In genomic region chrX:53441531-53442321, GRCh38 we compare ENCODE assay signal across 8 cellular contexts. TPM values are rescaled to one million over a fixed set of nuclear protein-coding genes. Genes with fewer than 3 reads are reported as not detected.
DNase-seq lines count a peak whose midpoint lies in the region; ATAC-seq and TF ChIP-seq lines count a peak whose summit lies in the region.

No MANE protein-coding gene starts in this region.

- no peaks in the 10 kb centered on the region for H3K79me1 ChIP-seq in IMR-90 (ENCODE audit: low read depth in 1 of 2, low read length in 2 of 2)

- intact Hi-C loops in IMR-90 (cut with micrococcal nuclease), result no loop called here
- intact Hi-C loops in PC-3 (cut with micrococcal nuclease), result loop anchor here (2.0 kb wide), 1 partner anchor 19 kb away; the partner anchor contains the start of genes RIBC1 and SMC1A
- intact Hi-C loops in natural killer cell (cut with micrococcal nuclease), result no loop called here

- no peaks in the 10 kb centered on the region for H3K9me2 ChIP-seq in PC-3 (replicated peaks; ENCODE audit: low read length)

- POLR2A ChIA-PET in IMR-90 (lab: Charles Lee; ENCODE audit: unreplicated experiment) (no interaction called here), PC-3 (lab: Charles Lee; ENCODE audit: unreplicated experiment) (interaction anchor here (0.7 kb wide), 1 partner anchor 19 kb away, joined by 3 read pairs; the partner anchor contains the start of gene RIBC1)

- dilution Hi-C loops in IMR-90 (cut with HindIII; ENCODE audit: low sequenced_read_pairs, unreplicated experiment), result no loop called here

- H3K36me3 Mint-ChIP-seq in CD4-positive, CD25-positive, alpha-beta regulatory T cell, result no peaks in the 10 kb centered on the region
- H3K36me3 Mint-ChIP-seq in natural killer cell, result no peaks in the 10 kb centered on the region

- H3K79me2 ChIP-seq in PC-3 (ENCODE audit: low read length), result no peaks in the 10 kb centered on the region
- no peaks in the 10 kb centered on the region for H3K79me2 ChIP-seq in fibroblast of lung (ENCODE audit: control insufficient read depth, insufficient read depth, low read length)

- H3K27me3 Mint-ChIP-seq in CD4-positive, CD25-positive, alpha-beta regulatory T cell, result no peaks in the 10 kb centered on the region
- H3K27me3 Mint-ChIP-seq in natural killer cell (ENCODE audit: low read depth in 2 of 2), result peaks cover 8 to 31% of the 10 kb centered on the region in 2 donors

- H3K27ac Mint-ChIP-seq in CD4-positive, CD25-positive, alpha-beta regulatory T cell, result peak overlapping the region in 2 of 3 donors; percentile 15 to 26
- peak overlapping the region in 1 of 2 donors; percentile 77 for H3K27ac Mint-ChIP-seq in natural killer cell

- H3K23ac ChIP-seq in IMR-90 (ENCODE audit: low read depth, low read length), result 0 out of 2 replicates have a peak overlapping the region, but pooled peaks have one; percentile 23

- peak overlapping the region; percentile 89 for H2AFZ ChIP-seq in IMR-90 (replicated peaks; ENCODE audit: low read length, poor library complexity)
- H2AFZ ChIP-seq in PC-3 (ENCODE audit: low read length), result peak overlapping the region; percentile 92
- H2AFZ ChIP-seq in fibroblast of lung (ENCODE audit: low read length), result peak overlapping the region; percentile 26

- peak overlapping the region; percentile 30 for H3K18ac ChIP-seq in IMR-90 (ENCODE audit: low read depth, low read length)

- 0 out of 2 replicates have a peak overlapping the region, but pooled peaks have one; percentile 44 for H3K56ac ChIP-seq in IMR-90 (ENCODE audit: extremely low read depth, insufficient read depth, low read length)

- no peaks in the 10 kb centered on the region for H4K20me1 ChIP-seq in IMR-90 (ENCODE audit: insufficient read depth, low read length)
- H4K20me1 ChIP-seq in PC-3 (ENCODE audit: low read length), result no peaks in the 10 kb centered on the region
- H4K20me1 ChIP-seq in fibroblast of lung (ENCODE audit: control insufficient read depth, extremely low read depth, insufficient read depth, low read length), result no peaks in the 10 kb centered on the region

- H3K36me3 ChIP-seq in CD4-positive, CD25-positive, alpha-beta regulatory T cell (ENCODE audit: control insufficient read depth, insufficient read depth, low read length), result no peaks in the 10 kb centered on the region
- H3K36me3 ChIP-seq in IMR-90 (ENCODE audit: control insufficient read depth, insufficient read depth, low read length) (no peaks in the 10 kb centered on the region), PC-3 (ENCODE audit: low read depth, low read length) (no peaks in the 10 kb centered on the region), fibroblast of lung (ENCODE audit: control insufficient read depth, insufficient read depth, low read length) (no peaks in the 10 kb centered on the region)

- BruUV-seq in IMR-90 (replicated peaks; lab: Mats Ljungman, UMichigan), result no TSS peak
- BruUV-seq in PC-3 (replicated peaks; lab: Mats Ljungman, UMichigan), result TSS peak; percentile 78

- peak; percentile 72 to 75 for ATAC-seq in CD4-positive, CD25-positive, alpha-beta regulatory T cell (ENCODE audit: low read depth in 2 of 2)
- ATAC-seq in GM21381 (IDR thresholded peaks at IDR 0.05; ENCODE audit: unreplicated experiment), result peak; percentile 63
- ATAC-seq in IMR-90 (ENCODE audit: low read depth), result peak; percentile 60
- ATAC-seq in PC-3, result peak; percentile 66
- peak; percentile 73 to 80 (median 73) for ATAC-seq in natural killer cell

- 0 out of 2 replicates have a peak overlapping the region, but pooled peaks have one; percentile 40 for H3K14ac ChIP-seq in IMR-90 (replicated peaks; ENCODE audit: low read depth, low read length)

- H3K4me2 ChIP-seq in IMR-90 (ENCODE audit: low read depth, low read length), result peak overlapping the region; percentile 73
- H3K4me2 ChIP-seq in PC-3 (ENCODE audit: low read length), result peak overlapping the region; percentile 97
- peak overlapping the region; percentile 85 for H3K4me2 ChIP-seq in fibroblast of lung (ENCODE audit: extremely low read depth, insufficient read depth, low read length)

- TF ChIP-seq RAD21 in IMR-90 (IDR thresholded peaks at IDR 0.05; ENCODE audit: low read length), result no peak

- H2BK120ac ChIP-seq in IMR-90 (ENCODE audit: low read depth, low read length), result peak overlapping the region; percentile 71

- H3F3A ChIP-seq in PC-3 (ENCODE audit: low read length, unreplicated experiment), result no peaks in the 10 kb centered on the region

- peak overlapping the region; percentile 83 to 93; a peak in 3 of 4 replicates for H4K8ac ChIP-seq in IMR-90 (ENCODE audit: low read depth in 2 of 2, low read length in 2 of 2)

- H3K4me3 ChIP-seq in CD4-positive, CD25-positive, alpha-beta regulatory T cell (ENCODE audit: low read depth, low read length), result peak overlapping the region; percentile 64
- H3K4me3 ChIP-seq in IMR-90 (ENCODE audit: insufficient read depth, low read depth, low read length), result peak overlapping the region; percentile 37
- H3K4me3 ChIP-seq in PC-3 (ENCODE audit: low read length), result peak overlapping the region; percentile 68
- H3K4me3 ChIP-seq in fibroblast of lung (replicated peaks in 1 of 4; ENCODE audit: control extremely low read depth in 1 of 4, insufficient read depth in 1 of 4, low read depth in 3 of 4, low read length in 4 of 4), result peak overlapping the region; percentile 1 to 50 (median 30)

- 27% methylated on average over 12 of the region's 44 CpGs; no CpG with 5 or more reads in 1 of the 2 experiments for WGBS in IMR-90 (ENCODE audit: extremely low coverage in 2 of 2, insufficient read length in 1 of 2), 2 experiments

- H3K4ac ChIP-seq in IMR-90 (ENCODE audit: low read depth, low read length), result peak overlapping the region; percentile 52

- no peaks in the 10 kb centered on the region for H3K9me3 ChIP-seq in CD4-positive, CD25-positive, alpha-beta regulatory T cell (ENCODE audit: control insufficient read depth in 2 of 2, low read length in 2 of 2)
- H3K9me3 ChIP-seq in IMR-90 (ENCODE audit: control insufficient read depth, insufficient read depth, low read length) (no peaks in the 10 kb centered on the region), PC-3 (ENCODE audit: low read length) (no peaks in the 10 kb centered on the region), fibroblast of lung (ENCODE audit: control insufficient read depth, insufficient read depth, low read depth, low read length) (no peaks in the 10 kb centered on the region)

- peak overlapping the region; percentile 78 for H4K5ac ChIP-seq in IMR-90 (ENCODE audit: low read depth, low read length)

- peak overlapping the region; percentile 70 to 82 (median 79) for H3K4me3 Mint-ChIP-seq in CD4-positive, CD25-positive, alpha-beta regulatory T cell
- H3K4me3 Mint-ChIP-seq in natural killer cell, result peak overlapping the region; percentile 77

- H3K4me1 ChIP-seq in CD4-positive, CD25-positive, alpha-beta regulatory T cell (ENCODE audit: control insufficient read depth, insufficient read depth, low read length, poor library complexity, severe bottlenecking), result peaks cover 15% of the 10 kb centered on the region
- H3K4me1 ChIP-seq in IMR-90 (ENCODE audit: control insufficient read depth, insufficient read depth, low read length) (peaks cover 4% of the 10 kb centered on the region; the same call in 1 of the 2 replicates), PC-3 (ENCODE audit: insufficient read depth, low read length) (peaks cover 12% of the 10 kb centered on the region), fibroblast of lung (ENCODE audit: control insufficient read depth, extremely low read depth, insufficient read depth, low read length) (peaks cover 2% of the 10 kb centered on the region)

- H3K27ac ChIP-seq in CD4-positive, CD25-positive, alpha-beta regulatory T cell (ENCODE audit: insufficient read depth, low read length, poor library complexity, severe bottlenecking), result no peak overlapping the region
- H3K27ac ChIP-seq in IMR-90 (ENCODE audit: insufficient read depth, low read length) (peak overlapping the region; percentile 48), PC-3 (ENCODE audit: low read length) (peak overlapping the region; percentile 82), fibroblast of lung (ENCODE audit: insufficient read depth, low read length) (peak overlapping the region; percentile 56)

- peaks cover 0 to 15% (median 3%) of the 10 kb centered on the region in 4 donors for H3K4me1 Mint-ChIP-seq in CD4-positive, CD25-positive, alpha-beta regulatory T cell
- peaks cover 5 to 9% of the 10 kb centered on the region in 2 donors for H3K4me1 Mint-ChIP-seq in natural killer cell

- H2BK5ac ChIP-seq in IMR-90 (ENCODE audit: low read depth, low read length, poor library complexity, severe bottlenecking), result no peak overlapping the region

- TF ChIP-seq CTCF in IMR-90 (conservative IDR thresholded peaks at IDR 0.05; ENCODE audit: low read depth, low read length) (no peak), PC-3 (conservative IDR thresholded peaks at IDR 0.05; ENCODE audit: low read depth, low read length) (no peak), fibroblast of lung (conservative IDR thresholded peaks at IDR 0.05 in 1 of 2, IDR thresholded peaks at IDR 0.05 in 1 of 2; ENCODE audit: low read depth in 1 of 2, low read length in 2 of 2) (no peak), natural killer cell (IDR thresholded peaks at IDR 0.05) (no peak)

- H3K9me3 Mint-ChIP-seq in CD4-positive, CD25-positive, alpha-beta regulatory T cell, result no peaks in the 10 kb centered on the region
- H3K9me3 Mint-ChIP-seq in natural killer cell, result no peaks in the 10 kb centered on the region

- 0 out of 3 replicates have a peak overlapping the region, but pooled peaks have one; percentile 18 for H2BK15ac ChIP-seq in IMR-90 (ENCODE audit: low read depth, low read length)

- H2AK9ac ChIP-seq in IMR-90 (replicated peaks; ENCODE audit: low read depth, low read length, poor library complexity), result no peak overlapping the region

- DNase-seq in CD4-positive, CD25-positive, alpha-beta regulatory T cell, result peak; percentile 69 to 85 (median 70)
- DNase-seq in IMR-90 (peak; percentile 49), PC-3 (peak; percentile 92), fibroblast of lung (ENCODE audit: low read depth in 2 of 2) (peak; percentile 63 to 69), natural killer cell (peak; percentile 49)
- peak; percentile 40 to 61 for DNase-seq in activated T-helper 1 cell treated with anti-CD3 and anti-CD28 coated beads, Interleukin-2, amount 50 U/mL, for 16 hours (ENCODE audit: low read depth in 1 of 2, low spot score in 1 of 2)
- peak; percentile 66 for DNase-seq in stimulated activated naive CD4-positive, alpha-beta T cell treated with Interleukin-2 at 50 U/mL for 16 hours (lab: John Stamatoyannopoulos, UW)

- no peaks in the 10 kb centered on the region; the same call in 1 of the 2 replicates for H3K9me1 ChIP-seq in IMR-90 (ENCODE audit: insufficient read depth, low read length)

- CTCF ChIA-PET in IMR-90 (lab: Yijun Ruan, JAX) (no interaction called here), PC-3 (lab: Charles Lee) (no interaction called here)

- no peaks in the 10 kb centered on the region for H3K27me3 ChIP-seq in CD4-positive, CD25-positive, alpha-beta regulatory T cell (ENCODE audit: control insufficient read depth, insufficient read depth, low read length)
- H3K27me3 ChIP-seq in IMR-90 (ENCODE audit: control insufficient read depth, insufficient read depth, low read length) (peaks cover 18% of the 10 kb centered on the region), PC-3 (ENCODE audit: low read length) (no peaks in the 10 kb centered on the region), fibroblast of lung (ENCODE audit: control insufficient read depth, insufficient read depth, low read length) (no peaks in the 10 kb centered on the region)

- in situ Hi-C loops in IMR-90 (cut with MboI; ENCODE audit: low sequenced_read_pairs), result loop anchor here (10.0 kb wide), 1 partner anchor 57 kb away; no protein-coding TSS in a partner anchor

- peak overlapping the region; percentile 72; the same call in 1 of the 2 replicates for H4K91ac ChIP-seq in IMR-90 (ENCODE audit: insufficient read depth, low read depth, low read length)

- H2BK20ac ChIP-seq in IMR-90 (ENCODE audit: low read depth, low read length), result no peak overlapping the region

- H2AK5ac ChIP-seq in IMR-90 (ENCODE audit: low read depth, low read length), result peak overlapping the region; percentile 38; the same call in 1 of the 2 replicates

- no peak for TF ChIP-seq POLR2A in IMR-90 (IDR thresholded peaks at IDR 0.05; ENCODE audit: low read depth, low read length)

- peak overlapping the region; percentile 21; the same call in 1 of the 2 replicates for H3K9ac ChIP-seq in IMR-90 (ENCODE audit: low read depth, low read length)
- peak overlapping the region; percentile 76 for H3K9ac ChIP-seq in PC-3 (ENCODE audit: low read length)
- H3K9ac ChIP-seq in fibroblast of lung (ENCODE audit: insufficient read depth, low read length), result no peak overlapping the region

RNA-seq across cellular contexts. Expression of gene HSD17B10, which starts 7.6 kb away (rescaled TPM):
- 54.5 TPM for total RNA-seq in CD4-positive, CD25-positive, alpha-beta regulatory T cell
- polyA plus RNA-seq in CD4-positive, CD25-positive, alpha-beta regulatory T cell, result 100 to 1,000 TPM; 133 to 155 (median 147) TPM
- 80.5 and 99.8 TPM in 2 replicates for total RNA-seq in IMR-90 (2012; rRNA removed)
- 118 and 125 TPM in 2 replicates for polyA plus RNA-seq in IMR-90 (2012; rRNA removed)
- 142 and 162 TPM in 2 replicates for polyA plus RNA-seq in IMR-90 (2012; cell fraction: cytosol; rRNA removed)
- polyA plus RNA-seq in IMR-90 (2012; cell fraction: nucleus; rRNA removed; ENCODE audit: low replicate concordance), result 53.3 and 65.7 TPM in 2 replicates
- 181 and 191 TPM in 2 replicates for total RNA-seq in PC-3 (2014; rRNA removed)
- 41.6 and 46.0 TPM in 2 replicates for total RNA-seq in fibroblast of lung
- polyA plus RNA-seq in fibroblast of lung, result 62.3 and 103 TPM in 2 replicates
- 76.2 and 134 TPM in 2 replicates for polyA plus RNA-seq in fibroblast of lung (2012)
- 113 and 158 TPM in 2 replicates for polyA minus RNA-seq in fibroblast of lung (ENCODE audit: low replicate concordance)
- 10 to 100 TPM; 49.2 to 56.4 (median 54.3) TPM for total RNA-seq in natural killer cell

RNA-seq across cellular contexts. Expression of gene RIBC1, which starts 19.1 kb away (rescaled TPM):
- total RNA-seq in CD4-positive, CD25-positive, alpha-beta regulatory T cell, result 1.8 TPM
- under 1 TPM in 3 of 4 donors, not detected in 1; 0.39 to 0.91 (median 0.75) TPM for polyA plus RNA-seq in CD4-positive, CD25-positive, alpha-beta regulatory T cell
- 0.36 and 0.83 TPM in 2 replicates for total RNA-seq in IMR-90 (2012; rRNA removed)
- 0.31 and 0.39 TPM in 2 replicates for polyA plus RNA-seq in IMR-90 (2012; rRNA removed)
- 0.14 and 0.30 TPM in 2 replicates for polyA plus RNA-seq in IMR-90 (2012; cell fraction: cytosol; rRNA removed)
- polyA plus RNA-seq in IMR-90 (2012; cell fraction: nucleus; rRNA removed; ENCODE audit: low replicate concordance), result 0.27 and 0.62 TPM in 2 replicates
- 0.29 and 1.6 TPM in 2 replicates for total RNA-seq in PC-3 (2014; rRNA removed)
- total RNA-seq in fibroblast of lung, result 0.77 and 1.3 TPM in 2 replicates
- 0.15 TPM in 2 replicates for polyA plus RNA-seq in fibroblast of lung
- 0.34 and 0.47 TPM in 2 replicates for polyA plus RNA-seq in fibroblast of lung (2012)
- not detected in 2 replicates for polyA minus RNA-seq in fibroblast of lung (ENCODE audit: low replicate concordance)
- total RNA-seq in natural killer cell, result 1 to 10 TPM in 2 of 3 donors, under 1 TPM in 1; 0.85 to 2.1 (median 1.1) TPM

RNA-seq across cellular contexts. Expression of gene SMC1A, which starts 19.3 kb away (rescaled TPM):
- 74.9 TPM for total RNA-seq in CD4-positive, CD25-positive, alpha-beta regulatory T cell
- 10 to 100 TPM; 37.1 to 48.8 (median 45.7) TPM for polyA plus RNA-seq in CD4-positive, CD25-positive, alpha-beta regulatory T cell
- total RNA-seq in IMR-90 (2012; rRNA removed) (41.0 and 43.0 TPM in 2 replicates), PC-3 (2014; rRNA removed) (47.6 and 48.1 TPM in 2 replicates), fibroblast of lung (7.7 and 9.6 TPM in 2 replicates), natural killer cell (10 to 100 TPM; 54.2 to 96.3 (median 60.4) TPM)
- polyA plus RNA-seq in IMR-90 (2012; rRNA removed) (34.3 and 35.8 TPM in 2 replicates), fibroblast of lung (23.5 and 53.3 TPM in 2 replicates)
- 8.7 and 25.6 TPM in 2 replicates for polyA plus RNA-seq in IMR-90 (2012; cell fraction: cytosol; rRNA removed)
- polyA plus RNA-seq in IMR-90 (2012; cell fraction: nucleus; rRNA removed; ENCODE audit: low replicate concordance), result 11.1 and 37.4 TPM in 2 replicates
- 20.4 and 45.4 TPM in 2 replicates for polyA plus RNA-seq in fibroblast of lung (2012)
- polyA minus RNA-seq in fibroblast of lung (ENCODE audit: low replicate concordance), result 11.2 and 22.9 TPM in 2 replicates

Comparison
In these comparisons a context has a peak if more than half of its experiments do, and no peak if none do; other contexts are left out.
1. H2AFZ ChIP-seq: peak in every context shown above with its lines; median percentile 92 in PC-3; 89 in IMR-90; 26 in fibroblast of lung.